In the genomic region with DNA sequence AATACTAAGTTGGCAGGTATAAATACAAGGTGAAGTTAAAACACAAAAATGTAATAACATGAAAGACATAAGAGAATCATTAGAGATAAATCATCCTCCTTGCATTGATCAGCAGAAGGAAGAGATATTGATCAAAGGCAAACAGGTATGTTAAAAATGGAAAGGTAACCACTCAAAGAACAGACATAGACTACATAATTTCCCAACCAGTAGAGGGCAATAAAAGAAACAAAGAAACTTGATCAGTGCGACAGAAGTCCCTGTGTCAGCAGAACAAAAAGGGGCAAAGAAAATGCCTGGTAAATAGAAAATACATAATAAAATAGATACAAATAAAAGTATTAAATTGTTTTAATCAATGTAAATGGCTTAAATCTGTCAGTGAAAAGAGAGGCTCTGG, we compare ENCODE assay signal across 8 cellular contexts. TPM values are rescaled to one million over a fixed set of nuclear protein-coding genes. Genes with fewer than 3 reads are reported as not detected.
DNase-seq lines count a peak whose midpoint lies in the region; ATAC-seq and TF ChIP-seq lines count a peak whose summit lies in the region.

No MANE protein-coding gene starts in this region.

- 35 to 43% methylated on average over 1 of the region's 1 CpG for WGBS in body of pancreas, 2 donors

- H3K36me3 ChIP-seq in body of pancreas (replicated peaks in 1 of 2; ENCODE audit: insufficient read depth in 1 of 2, low read depth in 2 of 2) (peaks cover 0 to 5% of the 10 kb centered on the region in 2 donors), neural cell (ENCODE audit: insufficient read depth, low read length) (no peaks in the 10 kb centered on the region), vagina (no peaks in the 10 kb centered on the region)

- no peak for TF ChIP-seq EP300 in neural cell (conservative IDR thresholded peaks at IDR 0.05; ENCODE audit: poor library complexity, severe bottlenecking)

- no peaks in the 10 kb centered on the region for H3K27me3 ChIP-seq in body of pancreas
- no peaks in the 10 kb centered on the region for H3K27me3 ChIP-seq in neural cell (ENCODE audit: insufficient read depth, low read depth, low read length)
- no peaks in the 10 kb centered on the region for H3K27me3 ChIP-seq in vagina

- no peaks in the 10 kb centered on the region for H3K9me3 ChIP-seq in body of pancreas
- H3K9me3 ChIP-seq in neural cell (ENCODE audit: low read length) = no peaks in the 10 kb centered on the region
- no peaks in the 10 kb centered on the region for H3K9me3 ChIP-seq in vagina

- H3K4me3 ChIP-seq in GM12864 (ENCODE audit: low read depth, low read length) (no peak overlapping the region), body of pancreas (no peak overlapping the region), neural cell (ENCODE audit: low read length) (no peak overlapping the region), vagina (no peak overlapping the region)

- no peak overlapping the region for H3K27ac ChIP-seq in body of pancreas
- no peak overlapping the region for H3K27ac ChIP-seq in neural cell (ENCODE audit: low read length)
- H3K27ac ChIP-seq in vagina = no peak overlapping the region

- DNase-seq in GM12864 (ENCODE audit: low read depth) = peak; percentile 7
- DNase-seq in NCI-H1694 treated with DMSO at 0.1 percent for 48 hours (lab: John Stamatoyannopoulos, UW) = peak; percentile 33
- DNase-seq in body of pancreas = no peak
- no peak for DNase-seq in vagina (ENCODE audit: extremely low spot score in 2 of 2)
- DNase-seq in activated CD4-positive, alpha-beta T cell treated with anti-CD3 and anti-CD28 coated beads for 48 hours = no peak

- no peaks in the 10 kb centered on the region for H3F3A ChIP-seq in neural cell (ENCODE audit: insufficient read depth, low read length, poor library complexity, severe bottlenecking)

- TF ChIP-seq CTCF in GM12864 (IDR thresholded peaks at IDR 0.05; ENCODE audit: low read depth, low read length, missing control alignments) (peak; percentile 33), body of pancreas (IDR thresholded peaks at IDR 0.05) (peak in 5 of 7 experiments; percentile 22 to 56 (median 44)), neural cell (IDR thresholded peaks at IDR 0.05; ENCODE audit: poor library complexity, severe bottlenecking) (peak; percentile 33), vagina (IDR thresholded peaks at IDR 0.05) (no peak)

- ATAC-seq in body of pancreas = no peak
- no peak for ATAC-seq in HG02884 (IDR thresholded peaks at IDR 0.05; ENCODE audit: unreplicated experiment)
- no peak for ATAC-seq in HG03159 (IDR thresholded peaks at IDR 0.05; ENCODE audit: unreplicated experiment)

- H3K9ac ChIP-seq in neural cell (ENCODE audit: low read length) = no peak overlapping the region

- intact Hi-C loops in body of pancreas (cut with DNase I) (no loop called here), vagina (cut with DNase I) (no loop called here)

- no peaks in the 10 kb centered on the region for H4K20me1 ChIP-seq in neural cell (ENCODE audit: insufficient read depth)

- H2AFZ ChIP-seq in neural cell (ENCODE audit: low read depth, low read length) = no peak overlapping the region

- H3K4me1 ChIP-seq in body of pancreas (no peaks in the 10 kb centered on the region), vagina (no peaks in the 10 kb centered on the region)

- no peaks in the 10 kb centered on the region for H3K9me2 ChIP-seq in neural cell (ENCODE audit: insufficient read depth, low read length)

- TF ChIP-seq RAD21 in neural cell (conservative IDR thresholded peaks at IDR 0.05) = peak; percentile 17

- no peaks in the 10 kb centered on the region for H3K79me2 ChIP-seq in neural cell (replicated peaks; ENCODE audit: insufficient read depth, low read length)

- TF ChIP-seq POLR2A in body of pancreas (IDR thresholded peaks at IDR 0.05) (no peak), vagina (IDR thresholded peaks at IDR 0.05) (no peak)

- H3K4me2 ChIP-seq in neural cell (ENCODE audit: low read length) = no peak overlapping the region

TF ChIP-seq in neural cell, 6 proteins besides CTCF, POLR2A, EP300 and RAD21:
- TF ChIP-seq, protein P1, sequence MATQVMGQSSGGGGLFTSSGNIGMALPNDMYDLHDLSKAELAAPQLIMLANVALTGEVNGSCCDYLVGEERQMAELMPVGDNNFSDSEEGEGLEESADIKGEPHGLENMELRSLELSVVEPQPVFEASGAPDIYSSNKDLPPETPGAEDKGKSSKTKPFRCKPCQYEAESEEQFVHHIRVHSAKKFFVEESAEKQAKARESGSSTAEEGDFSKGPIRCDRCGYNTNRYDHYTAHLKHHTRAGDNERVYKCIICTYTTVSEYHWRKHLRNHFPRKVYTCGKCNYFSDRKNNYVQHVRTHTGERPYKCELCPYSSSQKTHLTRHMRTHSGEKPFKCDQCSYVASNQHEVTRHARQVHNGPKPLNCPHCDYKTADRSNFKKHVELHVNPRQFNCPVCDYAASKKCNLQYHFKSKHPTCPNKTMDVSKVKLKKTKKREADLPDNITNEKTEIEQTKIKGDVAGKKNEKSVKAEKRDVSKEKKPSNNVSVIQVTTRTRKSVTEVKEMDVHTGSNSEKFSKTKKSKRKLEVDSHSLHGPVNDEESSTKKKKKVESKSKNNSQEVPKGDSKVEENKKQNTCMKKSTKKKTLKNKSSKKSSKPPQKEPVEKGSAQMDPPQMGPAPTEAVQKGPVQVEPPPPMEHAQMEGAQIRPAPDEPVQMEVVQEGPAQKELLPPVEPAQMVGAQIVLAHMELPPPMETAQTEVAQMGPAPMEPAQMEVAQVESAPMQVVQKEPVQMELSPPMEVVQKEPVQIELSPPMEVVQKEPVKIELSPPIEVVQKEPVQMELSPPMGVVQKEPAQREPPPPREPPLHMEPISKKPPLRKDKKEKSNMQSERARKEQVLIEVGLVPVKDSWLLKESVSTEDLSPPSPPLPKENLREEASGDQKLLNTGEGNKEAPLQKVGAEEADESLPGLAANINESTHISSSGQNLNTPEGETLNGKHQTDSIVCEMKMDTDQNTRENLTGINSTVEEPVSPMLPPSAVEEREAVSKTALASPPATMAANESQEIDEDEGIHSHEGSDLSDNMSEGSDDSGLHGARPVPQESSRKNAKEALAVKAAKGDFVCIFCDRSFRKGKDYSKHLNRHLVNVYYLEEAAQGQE (IDR thresholded peaks at IDR 0.05; ENCODE audit: borderline replicate concordance) = no peak
- TF ChIP-seq MXI1 (conservative IDR thresholded peaks at IDR 0.05; ENCODE audit: poor library complexity, severe bottlenecking) = no peak
- TF ChIP-seq SMC3 (conservative IDR thresholded peaks at IDR 0.05; ENCODE audit: poor library complexity) = no peak
- no peak for TF ChIP-seq EZH2 (IDR thresholded peaks at IDR 0.05; ENCODE audit: borderline replicate concordance, insufficient read depth, low read length, poor library complexity, severe bottlenecking)
- TF ChIP-seq TAF1 (IDR thresholded peaks at IDR 0.05; ENCODE audit: low read depth) = no peak
- no peak for TF ChIP-seq POLR2AphosphoS5 (IDR thresholded peaks at IDR 0.05)

RNA-seq across cellular contexts. Expression of a gene that starts 53.6 kb away (rescaled TPM):
- total RNA-seq in body of pancreas (not detected), vagina (0.98 TPM)
- 1.5 and 2.6 TPM in 2 replicates for polyA plus RNA-seq in neural cell
- polyA minus RNA-seq in neural cell = 6.0 and 6.8 TPM in 2 replicates

Comparison
In these comparisons a context has a peak if more than half of its experiments do, and no peak if none do; other contexts are left out.
1. DNase-seq: peak in GM12864 (single experiment) and NCI-H1694 treated with DMSO at 0.1 percent for 48 hours (single experiment); none in body of pancreas (0 of 4), vagina (0 of 2) and activated CD4-positive, alpha-beta T cell treated with anti-CD3 and anti-CD28 coated beads for 48 hours (single experiment).
2. CTCF ChIP-seq: peak in GM12864 (single experiment), body of pancreas (5 of 7) and neural cell (single experiment); none in vagina (0 of 3).